ENCODE assay signal across 1 cellular context in the genomic region with DNA sequence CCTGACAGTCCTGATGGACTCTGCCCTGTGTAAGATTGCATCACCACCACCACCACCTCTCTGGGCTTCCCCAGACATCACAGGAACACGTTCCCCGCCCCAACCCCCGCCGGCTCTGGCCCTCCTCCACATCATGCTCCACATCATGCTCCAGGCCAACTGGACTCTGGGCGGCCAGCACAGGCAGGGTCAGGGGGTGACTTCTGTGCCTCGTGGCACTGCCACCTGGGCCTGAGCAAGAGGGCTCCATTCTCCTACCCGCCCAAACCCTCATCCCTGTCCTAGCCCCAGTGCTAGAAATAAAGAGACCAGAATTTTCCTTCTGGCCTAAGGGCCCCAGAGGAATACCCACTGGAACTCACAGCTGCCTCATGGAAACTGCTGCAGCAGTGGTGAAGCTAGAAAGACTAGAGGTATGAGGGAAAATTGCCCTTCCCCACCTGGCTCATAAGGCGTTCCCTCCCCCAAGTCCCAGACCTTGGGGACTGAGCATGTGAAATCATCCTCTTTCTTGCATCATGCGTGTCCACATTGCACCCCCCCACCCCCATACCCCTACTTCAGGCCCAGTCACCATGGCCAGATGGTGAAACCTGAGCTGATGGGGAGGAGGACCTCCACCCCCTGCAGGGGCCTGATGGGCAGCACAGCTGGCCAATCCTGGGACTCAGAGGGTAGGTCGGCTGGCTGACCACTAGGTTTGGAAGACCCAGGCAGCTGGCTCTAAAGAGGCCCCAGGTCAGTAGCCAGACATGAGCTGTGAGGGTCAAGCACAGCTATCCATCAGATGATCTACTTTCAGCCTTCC.
TF ChIP-seq lines count a peak whose summit lies in the region.

Gene INHBE (plus strand): TSS at position 742 of the 808 bp plus-strand sequence. CDS start 230 bp downstream, outside the sequence.

TF ChIP-seq in A549, 52 proteins besides CTCF, POLR2A, EP300 and RAD21 (continued from another document):
- TF ChIP-seq FOSL2 (IDR thresholded peaks at IDR 0.05) (no peak), FOSL2 (CRISPR knock-in tag; IDR thresholded peaks at IDR 0.05) (no peak), EHF (CRISPR knock-in tag; IDR thresholded peaks at IDR 0.05) (no peak), POLR2AphosphoS2 (conservative IDR thresholded peaks at IDR 0.05; ENCODE audit: low read length) (no peak), NPAS2 (CRISPR knock-in tag; IDR thresholded peaks at IDR 0.05; ENCODE audit: borderline replicate concordance) (no peak), BCL3 (IDR thresholded peaks at IDR 0.05) (0 out of 3 replicates have a peak, but pooled peaks have one; percentile 13), ZFP36 (IDR thresholded peaks at IDR 0.05; ENCODE audit: borderline replicate concordance, partially characterized antibody) (no peak), HMGXB4 (CRISPR knock-in tag; IDR thresholded peaks at IDR 0.05; ENCODE audit: borderline replicate concordance) (no peak), REST (IDR thresholded peaks at IDR 0.05) (no peak), JUN (IDR thresholded peaks at IDR 0.05) (peak; percentile 41 to 62; a peak in 2 of 5 replicates), KDM5A (IDR thresholded peaks at IDR 0.05) (no peak), ZC3H11A (IDR thresholded peaks at IDR 0.05) (no peak), FOSB (CRISPR knock-in tag; IDR thresholded peaks at IDR 0.05) (no peak), HOXA7 (CRISPR knock-in tag; IDR thresholded peaks at IDR 0.05) (no peak), JUNB (IDR thresholded peaks at IDR 0.05) (0 out of 2 replicates have a peak, but pooled peaks have one; percentile 10), NFE2L2 (conservative IDR thresholded peaks at IDR 0.05; ENCODE audit: low read length) (no peak), MAZ (IDR thresholded peaks at IDR 0.05; ENCODE audit: borderline replicate concordance, low read depth, low read length) (no peak), KDM1A (IDR thresholded peaks at IDR 0.05; ENCODE audit: low read depth) (no peak), MAFK (IDR thresholded peaks at IDR 0.05; ENCODE audit: partially characterized antibody) (no peak), RCOR1 (IDR thresholded peaks at IDR 0.05; ENCODE audit: low read depth, low read length) (no peak), EHMT2 (IDR thresholded peaks at IDR 0.05; ENCODE audit: low read depth) (no peak), PBX3 (IDR thresholded peaks at IDR 0.05) (peak; percentile 48; the same call in 1 of the 2 replicates), RNF2 (IDR thresholded peaks at IDR 0.05; ENCODE audit: borderline replicate concordance, low read depth) (no peak)
- TF ChIP-seq, protein P1, sequence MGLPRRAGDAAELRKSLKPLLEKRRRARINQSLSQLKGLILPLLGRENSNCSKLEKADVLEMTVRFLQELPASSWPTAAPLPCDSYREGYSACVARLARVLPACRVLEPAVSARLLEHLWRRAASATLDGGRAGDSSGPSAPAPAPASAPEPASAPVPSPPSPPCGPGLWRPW (IDR thresholded peaks at IDR 0.05), result no peak
- TF ChIP-seq, protein P2, sequence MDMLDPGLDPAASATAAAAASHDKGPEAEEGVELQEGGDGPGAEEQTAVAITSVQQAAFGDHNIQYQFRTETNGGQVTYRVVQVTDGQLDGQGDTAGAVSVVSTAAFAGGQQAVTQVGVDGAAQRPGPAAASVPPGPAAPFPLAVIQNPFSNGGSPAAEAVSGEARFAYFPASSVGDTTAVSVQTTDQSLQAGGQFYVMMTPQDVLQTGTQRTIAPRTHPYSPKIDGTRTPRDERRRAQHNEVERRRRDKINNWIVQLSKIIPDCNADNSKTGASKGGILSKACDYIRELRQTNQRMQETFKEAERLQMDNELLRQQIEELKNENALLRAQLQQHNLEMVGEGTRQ (IDR thresholded peaks at IDR 0.05), result no peak
- TF ChIP-seq, protein P3, sequence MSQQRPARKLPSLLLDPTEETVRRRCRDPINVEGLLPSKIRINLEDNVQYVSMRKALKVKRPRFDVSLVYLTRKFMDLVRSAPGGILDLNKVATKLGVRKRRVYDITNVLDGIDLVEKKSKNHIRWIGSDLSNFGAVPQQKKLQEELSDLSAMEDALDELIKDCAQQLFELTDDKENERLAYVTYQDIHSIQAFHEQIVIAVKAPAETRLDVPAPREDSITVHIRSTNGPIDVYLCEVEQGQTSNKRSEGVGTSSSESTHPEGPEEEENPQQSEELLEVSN (IDR thresholded peaks at IDR 0.05; ENCODE audit: borderline replicate concordance, low read depth), result no peak
- TF ChIP-seq, protein P4, sequence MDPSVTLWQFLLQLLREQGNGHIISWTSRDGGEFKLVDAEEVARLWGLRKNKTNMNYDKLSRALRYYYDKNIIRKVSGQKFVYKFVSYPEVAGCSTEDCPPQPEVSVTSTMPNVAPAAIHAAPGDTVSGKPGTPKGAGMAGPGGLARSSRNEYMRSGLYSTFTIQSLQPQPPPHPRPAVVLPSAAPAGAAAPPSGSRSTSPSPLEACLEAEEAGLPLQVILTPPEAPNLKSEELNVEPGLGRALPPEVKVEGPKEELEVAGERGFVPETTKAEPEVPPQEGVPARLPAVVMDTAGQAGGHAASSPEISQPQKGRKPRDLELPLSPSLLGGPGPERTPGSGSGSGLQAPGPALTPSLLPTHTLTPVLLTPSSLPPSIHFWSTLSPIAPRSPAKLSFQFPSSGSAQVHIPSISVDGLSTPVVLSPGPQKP (IDR thresholded peaks at IDR 0.05; ENCODE audit: low read depth, low read length), result no peak
